Comparison of ENCODE assay signal across 1 cellular context in genomic region chr3:156674911-156675743, GRCh38.
A peak's percentile ranks its signal among the peaks of the same experiment; 100 is the strongest.
TF ChIP-seq lines count a peak whose summit lies in the region.

No MANE protein-coding gene starts in this region.

TF ChIP-seq in H1, 55 proteins besides CTCF, POLR2A, EP300 and RAD21:
- TF ChIP-seq TAF1 (IDR thresholded peaks at IDR 0.05; ENCODE audit: low read depth, low read length) (peak; percentile 55), SP4 (IDR thresholded peaks at IDR 0.05; ENCODE audit: low read length) (no peak), TBP (IDR thresholded peaks at IDR 0.05; ENCODE audit: low read depth, low read length) (0 out of 2 replicates have a peak, but pooled peaks have one; percentile 18), RNF2 (IDR thresholded peaks at IDR 0.05; ENCODE audit: borderline replicate concordance, low read depth, low read length, missing control alignments, poor library complexity, severe bottlenecking) (no peak), E2F6 (IDR thresholded peaks at IDR 0.05) (0 out of 2 replicates have a peak, but pooled peaks have one; percentile 16), ASH2L (IDR thresholded peaks at IDR 0.05; ENCODE audit: low read length) (peak; percentile 85), HDAC6 (IDR thresholded peaks at IDR 0.05; ENCODE audit: low read depth, low read length) (no peak), SP1 (IDR thresholded peaks at IDR 0.05; ENCODE audit: low read depth, low read length) (no peak), EGR1 (IDR thresholded peaks at IDR 0.05; ENCODE audit: borderline replicate concordance, low read depth, low read length) (peak; percentile 86; the same call in 1 of the 2 replicates), KDM1A (IDR thresholded peaks at IDR 0.05; ENCODE audit: borderline replicate concordance, low read length) (peak; percentile 67), KDM4A (IDR thresholded peaks at IDR 0.05; ENCODE audit: low read depth, low read length, severe bottlenecking) (peak; percentile 75), RBBP5 (IDR thresholded peaks at IDR 0.05; ENCODE audit: borderline replicate concordance, low read depth, low read length) (peak; percentile 35; the same call in 1 of the 2 replicates), GABPA (IDR thresholded peaks at IDR 0.05; ENCODE audit: borderline replicate concordance, insufficient read depth, low read length) (0 out of 2 replicates have a peak, but pooled peaks have one; percentile 11)
